In genomic region chr4:153464068-153464467, GRCh38 we compare ENCODE assay signal across 1 cellular context.
TF ChIP-seq lines count a peak whose summit lies in the region.

No MANE protein-coding gene starts in this region.

TF ChIP-seq in K562, 482 proteins besides CTCF, POLR2A, EP300 and RAD21 (continues in another document):
- TF ChIP-seq, protein P1, sequence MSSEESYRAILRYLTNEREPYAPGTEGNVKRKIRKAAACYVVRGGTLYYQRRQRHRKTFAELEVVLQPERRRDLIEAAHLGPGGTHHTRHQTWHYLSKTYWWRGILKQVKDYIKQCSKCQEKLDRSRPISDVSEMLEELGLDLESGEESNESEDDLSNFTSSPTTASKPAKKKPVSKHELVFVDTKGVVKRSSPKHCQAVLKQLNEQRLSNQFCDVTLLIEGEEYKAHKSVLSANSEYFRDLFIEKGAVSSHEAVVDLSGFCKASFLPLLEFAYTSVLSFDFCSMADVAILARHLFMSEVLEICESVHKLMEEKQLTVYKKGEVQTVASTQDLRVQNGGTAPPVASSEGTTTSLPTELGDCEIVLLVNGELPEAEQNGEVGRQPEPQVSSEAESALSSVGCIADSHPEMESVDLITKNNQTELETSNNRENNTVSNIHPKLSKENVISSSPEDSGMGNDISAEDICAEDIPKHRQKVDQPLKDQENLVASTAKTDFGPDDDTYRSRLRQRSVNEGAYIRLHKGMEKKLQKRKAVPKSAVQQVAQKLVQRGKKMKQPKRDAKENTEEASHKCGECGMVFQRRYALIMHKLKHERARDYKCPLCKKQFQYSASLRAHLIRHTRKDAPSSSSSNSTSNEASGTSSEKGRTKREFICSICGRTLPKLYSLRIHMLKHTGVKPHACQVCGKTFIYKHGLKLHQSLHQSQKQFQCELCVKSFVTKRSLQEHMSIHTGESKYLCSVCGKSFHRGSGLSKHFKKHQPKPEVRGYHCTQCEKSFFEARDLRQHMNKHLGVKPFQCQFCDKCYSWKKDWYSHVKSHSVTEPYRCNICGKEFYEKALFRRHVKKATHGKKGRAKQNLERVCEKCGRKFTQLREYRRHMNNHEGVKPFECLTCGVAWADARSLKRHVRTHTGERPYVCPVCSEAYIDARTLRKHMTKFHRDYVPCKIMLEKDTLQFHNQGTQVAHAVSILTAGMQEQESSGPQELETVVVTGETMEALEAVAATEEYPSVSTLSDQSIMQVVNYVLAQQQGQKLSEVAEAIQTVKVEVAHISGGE (CRISPR knock-in tag; IDR thresholded peaks at IDR 0.05): peak in 1 of 3 experiments; percentile 42; a peak in 1 of 6 replicates
- TF ChIP-seq CEBPG (CRISPR knock-in tag; IDR thresholded peaks at IDR 0.05) (no peak), CEBPG (tag; conservative IDR thresholded peaks at IDR 0.05 in 1 of 2, IDR thresholded peaks at IDR 0.05 in 1 of 2) (no peak), HDAC2 (IDR thresholded peaks at IDR 0.05) (peak; percentile 83), CXXC5 (CRISPR knock-in tag; IDR thresholded peaks at IDR 0.05) (peak; percentile 71), SIRT6 (IDR thresholded peaks at IDR 0.05; ENCODE audit: low read depth, low read length) (no peak), RNF2 (IDR thresholded peaks at IDR 0.05) (peak; percentile 60; the same call in 1 of the 2 replicates), ARID2 (IDR thresholded peaks at IDR 0.05) (no peak), SMARCC2 (IDR thresholded peaks at IDR 0.05; ENCODE audit: low read depth) (peak; percentile 82), ZNF146 (CRISPR knock-in tag; IDR thresholded peaks at IDR 0.05; ENCODE audit: unreplicated experiment) (no peak), RBFOX2 (IDR thresholded peaks at IDR 0.05; ENCODE audit: low read depth, low read length) (no peak), SMARCB1 (IDR thresholded peaks at IDR 0.05; ENCODE audit: insufficient read length, low read depth) (no peak), ZEB2 (IDR thresholded peaks at IDR 0.05) (no peak), SRSF3 (IDR thresholded peaks at IDR 0.05; ENCODE audit: insufficient read depth, low read length) (no peak), GTF2F1 (IDR thresholded peaks at IDR 0.05; ENCODE audit: low read depth, low read length) (no peak), L3MBTL2 (IDR thresholded peaks at IDR 0.05) (peak; percentile 41; the same call in 1 of the 2 replicates), HMBOX1 (IDR thresholded peaks at IDR 0.05) (0 out of 2 replicates have a peak, but pooled peaks have one; percentile 41), ZNF696 (CRISPR knock-in tag; conservative IDR thresholded peaks at IDR 0.05) (no peak), PCBP2 (IDR thresholded peaks at IDR 0.05; ENCODE audit: low read depth, low read length, poor library complexity, severe bottlenecking) (no peak), DACH1 (IDR thresholded peaks at IDR 0.05; ENCODE audit: partially characterized antibody) (peak; percentile 90), PURB (CRISPR knock-in tag; IDR thresholded peaks at IDR 0.05; ENCODE audit: low read depth) (no peak), BMI1 (IDR thresholded peaks at IDR 0.05; ENCODE audit: low read length) (no peak), MTA2 (IDR thresholded peaks at IDR 0.05; ENCODE audit: low read depth) (peak; percentile 85), MXI1 (IDR thresholded peaks at IDR 0.05; ENCODE audit: low read depth, low read length) (no peak), NELFE (IDR thresholded peaks at IDR 0.05; ENCODE audit: insufficient read depth, insufficient read length) (no peak), FOS (IDR thresholded peaks at IDR 0.05; ENCODE audit: extremely low read depth, insufficient read length) (no peak), IRF2 (CRISPR knock-in tag; IDR thresholded peaks at IDR 0.05) (no peak), KLF1 (tag; IDR thresholded peaks at IDR 0.05) (no peak), TSC22D4 (tag; IDR thresholded peaks at IDR 0.05) (no peak), LARP7 (IDR thresholded peaks at IDR 0.05) (no peak), ZNF184 (CRISPR knock-in tag; IDR thresholded peaks at IDR 0.05) (no peak), CHAMP1 (IDR thresholded peaks at IDR 0.05) (peak; percentile 76), FOXM1 (IDR thresholded peaks at IDR 0.05; ENCODE audit: low read depth) (peak; percentile 75), FOXM1 (CRISPR knock-in tag; IDR thresholded peaks at IDR 0.05; ENCODE audit: low read depth) (no peak), TCF3 (CRISPR knock-in tag; IDR thresholded peaks at IDR 0.05) (peak; percentile 92), USF2 (CRISPR knock-in tag; IDR thresholded peaks at IDR 0.05) (no peak), PML (IDR thresholded peaks at IDR 0.05; ENCODE audit: low read length) (peak; percentile 82), HMGN3 (IDR thresholded peaks at IDR 0.05; ENCODE audit: borderline replicate concordance, extremely low read depth, insufficient read length, low read depth, low read length) (peak; percentile 44)
- TF ChIP-seq, protein P2, sequence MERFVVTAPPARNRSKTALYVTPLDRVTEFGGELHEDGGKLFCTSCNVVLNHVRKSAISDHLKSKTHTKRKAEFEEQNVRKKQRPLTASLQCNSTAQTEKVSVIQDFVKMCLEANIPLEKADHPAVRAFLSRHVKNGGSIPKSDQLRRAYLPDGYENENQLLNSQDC (CRISPR knock-in tag; IDR thresholded peaks at IDR 0.05): no peak
- TF ChIP-seq, protein P3, sequence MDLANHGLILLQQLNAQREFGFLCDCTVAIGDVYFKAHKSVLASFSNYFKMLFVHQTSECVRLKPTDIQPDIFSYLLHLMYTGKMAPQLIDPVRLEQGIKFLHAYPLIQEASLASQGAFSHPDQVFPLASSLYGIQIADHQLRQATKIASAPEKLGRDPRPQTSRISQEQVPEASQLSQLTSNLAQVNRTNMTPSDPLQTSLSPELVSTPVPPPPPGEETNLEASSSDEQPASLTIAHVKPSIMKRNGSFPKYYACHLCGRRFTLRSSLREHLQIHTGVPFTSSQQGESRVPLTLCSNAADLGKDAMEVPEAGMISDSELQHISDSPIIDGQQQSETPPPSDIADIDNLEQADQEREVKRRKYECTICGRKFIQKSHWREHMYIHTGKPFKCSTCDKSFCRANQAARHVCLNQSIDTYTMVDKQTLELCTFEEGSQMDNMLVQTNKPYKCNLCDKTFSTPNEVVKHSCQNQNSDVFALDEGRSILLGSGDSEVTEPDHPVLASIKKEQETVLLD (IDR thresholded peaks at IDR 0.05): 0 out of 2 replicates have a peak, but pooled peaks have one; percentile 22
- TF ChIP-seq, protein P4, sequence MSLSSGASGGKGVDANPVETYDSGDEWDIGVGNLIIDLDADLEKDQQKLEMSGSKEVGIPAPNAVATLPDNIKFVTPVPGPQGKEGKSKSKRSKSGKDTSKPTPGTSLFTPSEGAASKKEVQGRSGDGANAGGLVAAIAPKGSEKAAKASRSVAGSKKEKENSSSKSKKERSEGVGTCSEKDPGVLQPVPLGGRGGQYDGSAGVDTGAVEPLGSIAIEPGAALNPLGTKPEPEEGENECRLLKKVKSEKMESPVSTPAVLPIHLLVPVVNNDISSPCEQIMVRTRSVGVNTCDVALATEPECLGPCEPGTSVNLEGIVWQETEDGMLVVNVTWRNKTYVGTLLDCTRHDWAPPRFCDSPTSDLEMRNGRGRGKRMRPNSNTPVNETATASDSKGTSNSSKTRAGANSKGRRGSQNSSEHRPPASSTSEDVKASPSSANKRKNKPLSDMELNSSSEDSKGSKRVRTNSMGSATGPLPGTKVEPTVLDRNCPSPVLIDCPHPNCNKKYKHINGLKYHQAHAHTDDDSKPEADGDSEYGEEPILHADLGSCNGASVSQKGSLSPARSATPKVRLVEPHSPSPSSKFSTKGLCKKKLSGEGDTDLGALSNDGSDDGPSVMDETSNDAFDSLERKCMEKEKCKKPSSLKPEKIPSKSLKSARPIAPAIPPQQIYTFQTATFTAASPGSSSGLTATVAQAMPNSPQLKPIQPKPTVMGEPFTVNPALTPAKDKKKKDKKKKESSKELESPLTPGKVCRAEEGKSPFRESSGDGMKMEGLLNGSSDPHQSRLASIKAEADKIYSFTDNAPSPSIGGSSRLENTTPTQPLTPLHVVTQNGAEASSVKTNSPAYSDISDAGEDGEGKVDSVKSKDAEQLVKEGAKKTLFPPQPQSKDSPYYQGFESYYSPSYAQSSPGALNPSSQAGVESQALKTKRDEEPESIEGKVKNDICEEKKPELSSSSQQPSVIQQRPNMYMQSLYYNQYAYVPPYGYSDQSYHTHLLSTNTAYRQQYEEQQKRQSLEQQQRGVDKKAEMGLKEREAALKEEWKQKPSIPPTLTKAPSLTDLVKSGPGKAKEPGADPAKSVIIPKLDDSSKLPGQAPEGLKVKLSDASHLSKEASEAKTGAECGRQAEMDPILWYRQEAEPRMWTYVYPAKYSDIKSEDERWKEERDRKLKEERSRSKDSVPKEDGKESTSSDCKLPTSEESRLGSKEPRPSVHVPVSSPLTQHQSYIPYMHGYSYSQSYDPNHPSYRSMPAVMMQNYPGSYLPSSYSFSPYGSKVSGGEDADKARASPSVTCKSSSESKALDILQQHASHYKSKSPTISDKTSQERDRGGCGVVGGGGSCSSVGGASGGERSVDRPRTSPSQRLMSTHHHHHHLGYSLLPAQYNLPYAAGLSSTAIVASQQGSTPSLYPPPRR (CRISPR knock-in tag; IDR thresholded peaks at IDR 0.05; ENCODE audit: borderline replicate concordance): no peak
- TF ChIP-seq, protein P5, sequence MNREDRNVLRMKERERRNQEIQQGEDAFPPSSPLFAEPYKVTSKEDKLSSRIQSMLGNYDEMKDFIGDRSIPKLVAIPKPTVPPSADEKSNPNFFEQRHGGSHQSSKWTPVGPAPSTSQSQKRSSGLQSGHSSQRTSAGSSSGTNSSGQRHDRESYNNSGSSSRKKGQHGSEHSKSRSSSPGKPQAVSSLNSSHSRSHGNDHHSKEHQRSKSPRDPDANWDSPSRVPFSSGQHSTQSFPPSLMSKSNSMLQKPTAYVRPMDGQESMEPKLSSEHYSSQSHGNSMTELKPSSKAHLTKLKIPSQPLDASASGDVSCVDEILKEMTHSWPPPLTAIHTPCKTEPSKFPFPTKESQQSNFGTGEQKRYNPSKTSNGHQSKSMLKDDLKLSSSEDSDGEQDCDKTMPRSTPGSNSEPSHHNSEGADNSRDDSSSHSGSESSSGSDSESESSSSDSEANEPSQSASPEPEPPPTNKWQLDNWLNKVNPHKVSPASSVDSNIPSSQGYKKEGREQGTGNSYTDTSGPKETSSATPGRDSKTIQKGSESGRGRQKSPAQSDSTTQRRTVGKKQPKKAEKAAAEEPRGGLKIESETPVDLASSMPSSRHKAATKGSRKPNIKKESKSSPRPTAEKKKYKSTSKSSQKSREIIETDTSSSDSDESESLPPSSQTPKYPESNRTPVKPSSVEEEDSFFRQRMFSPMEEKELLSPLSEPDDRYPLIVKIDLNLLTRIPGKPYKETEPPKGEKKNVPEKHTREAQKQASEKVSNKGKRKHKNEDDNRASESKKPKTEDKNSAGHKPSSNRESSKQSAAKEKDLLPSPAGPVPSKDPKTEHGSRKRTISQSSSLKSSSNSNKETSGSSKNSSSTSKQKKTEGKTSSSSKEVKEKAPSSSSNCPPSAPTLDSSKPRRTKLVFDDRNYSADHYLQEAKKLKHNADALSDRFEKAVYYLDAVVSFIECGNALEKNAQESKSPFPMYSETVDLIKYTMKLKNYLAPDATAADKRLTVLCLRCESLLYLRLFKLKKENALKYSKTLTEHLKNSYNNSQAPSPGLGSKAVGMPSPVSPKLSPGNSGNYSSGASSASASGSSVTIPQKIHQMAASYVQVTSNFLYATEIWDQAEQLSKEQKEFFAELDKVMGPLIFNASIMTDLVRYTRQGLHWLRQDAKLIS (CRISPR knock-in tag; IDR thresholded peaks at IDR 0.05): no peak
- TF ChIP-seq, protein P6, sequence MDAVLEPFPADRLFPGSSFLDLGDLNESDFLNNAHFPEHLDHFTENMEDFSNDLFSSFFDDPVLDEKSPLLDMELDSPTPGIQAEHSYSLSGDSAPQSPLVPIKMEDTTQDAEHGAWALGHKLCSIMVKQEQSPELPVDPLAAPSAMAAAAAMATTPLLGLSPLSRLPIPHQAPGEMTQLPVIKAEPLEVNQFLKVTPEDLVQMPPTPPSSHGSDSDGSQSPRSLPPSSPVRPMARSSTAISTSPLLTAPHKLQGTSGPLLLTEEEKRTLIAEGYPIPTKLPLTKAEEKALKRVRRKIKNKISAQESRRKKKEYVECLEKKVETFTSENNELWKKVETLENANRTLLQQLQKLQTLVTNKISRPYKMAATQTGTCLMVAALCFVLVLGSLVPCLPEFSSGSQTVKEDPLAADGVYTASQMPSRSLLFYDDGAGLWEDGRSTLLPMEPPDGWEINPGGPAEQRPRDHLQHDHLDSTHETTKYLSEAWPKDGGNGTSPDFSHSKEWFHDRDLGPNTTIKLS (IDR thresholded peaks at IDR 0.05; ENCODE audit: borderline replicate concordance, low read depth): no peak
